ENCODE assay signal across 29 cellular contexts in the genomic region with DNA sequence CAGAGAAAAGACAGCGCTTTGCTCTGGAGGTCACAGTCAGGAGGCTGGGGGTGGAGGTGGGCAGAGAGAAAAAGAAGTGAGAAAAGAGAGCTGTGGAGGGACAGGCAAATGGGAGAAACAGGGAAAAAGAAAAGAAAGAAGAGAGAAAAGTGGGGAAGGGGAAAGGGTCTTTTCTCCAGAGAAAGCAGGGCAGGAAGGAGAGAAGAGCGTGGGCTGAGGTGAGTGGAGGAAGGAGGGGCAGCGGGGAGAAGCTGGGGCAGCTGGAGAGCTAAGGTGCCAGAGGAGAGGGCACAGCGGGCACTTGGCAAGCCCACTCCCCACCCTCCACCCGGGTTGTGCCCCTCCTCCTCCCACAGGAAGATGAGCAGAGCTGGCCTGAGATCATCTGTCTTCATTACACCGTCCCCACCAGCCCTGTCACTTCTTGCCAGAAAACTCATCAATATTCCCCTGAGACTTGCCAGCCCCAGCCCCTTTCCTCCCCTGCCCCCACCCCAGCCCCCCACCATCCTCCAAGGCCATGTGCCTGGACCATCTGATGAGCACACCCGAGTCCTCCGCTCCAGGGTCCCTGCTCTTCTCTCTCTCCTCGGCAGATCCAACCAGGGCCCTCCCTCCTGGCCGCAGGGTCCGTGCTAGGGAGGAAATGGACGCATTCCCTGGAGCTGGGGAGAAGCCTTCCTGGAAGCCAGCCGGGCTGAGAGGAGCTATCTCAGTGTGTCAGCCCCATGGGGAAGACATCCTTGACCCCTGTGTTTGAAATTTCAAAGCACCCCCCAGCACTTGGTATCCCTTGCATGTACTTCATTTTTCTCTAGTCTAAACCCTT. TPM values are rescaled to one million over a fixed set of nuclear protein-coding genes. Genes with fewer than 3 reads are reported as not detected.
DNase-seq lines count a peak whose midpoint lies in the region; ATAC-seq and TF ChIP-seq lines count a peak whose summit lies in the region.
"Had no signal": no experiment of that assay in that cellular context is flagged by ENCODE, and none has a peak within 500 bp of the region (broad histone marks: within the 10 kb centered on the region; RNA-seq: fewer than 3 reads in every experiment).

No MANE protein-coding gene starts in this region.

- peaks cover 27% of the 10 kb centered on the region for H3K27me3 Mint-ChIP-seq in activated CD4-positive, alpha-beta T cell treated with anti-CD3 and anti-CD28 coated beads, Interleukin-2, amount 10 ng/mL, durations not matched to agents 24 days and 14 days
- H3K27me3 Mint-ChIP-seq in glutamatergic neuron (ENCODE audit: unreplicated experiment) = peaks cover 7% of the 10 kb centered on the region
- H3K27me3 Mint-ChIP-seq in activated CD4-positive, alpha-beta memory T cell treated with anti-CD3 and anti-CD28 coated beads for 36 hours = peaks cover 33% of the 10 kb centered on the region

- in situ Hi-C loops in Panc1 (cut with HindIII; ENCODE audit: low pct_unique_long_range_greater_than_20kb, low sequenced_read_pairs) = no loop called here

- intact Hi-C loops in activated CD4-positive, alpha-beta T cell treated with anti-CD3 and anti-CD28 coated beads, Interleukin-2, amount 10 ng/mL, durations not matched to agents 24 days and 14 days (cut with micrococcal nuclease) = no loop called here
- intact Hi-C loops in Panc1 (cut with micrococcal nuclease; ENCODE audit: unreplicated experiment) = no loop called here
- intact Hi-C loops in activated CD4-positive, alpha-beta memory T cell treated with anti-CD3 and anti-CD28 coated beads for 36 hours (cut with micrococcal nuclease) = no loop called here

- peak; percentile 15; the same call in 1 of the 2 replicates for ATAC-seq in Panc1
- ATAC-seq: gastrocnemius medialis; HCT116; stimulated activated naive CD8-positive, alpha-beta T cell treated with anti-CD3 and anti-CD28 coated beads, Interleukin-15, amount 100 ng/mL, for 72 hours had no signal

- peak overlapping the region; percentile 37 for H3K27ac Mint-ChIP-seq in activated CD4-positive, alpha-beta T cell treated with anti-CD3 and anti-CD28 coated beads, Interleukin-2, amount 10 ng/mL, durations not matched to agents 24 days and 14 days
- H3K27ac Mint-ChIP-seq in glutamatergic neuron (ENCODE audit: unreplicated experiment) = no peak overlapping the region
- no peak overlapping the region for H3K27ac Mint-ChIP-seq in activated CD4-positive, alpha-beta memory T cell treated with anti-CD3 and anti-CD28 coated beads for 36 hours
- H3K27ac Mint-ChIP-seq: dendritic cell treated with granulocyte-macrophage colony-stimulating factor and Interleukin-4, amounts not matched to agents 40 ng/mL and 50 ng/mL, for 4 days; T-helper 1 cell treated with Interleukin-12 subunit alpha and Interleukin-12 subunit beta and Interleukin-4 antibody, amounts not matched to agents 30 μg/mL and 1 μg/mL, for 36 hours had no signal

- H3K36me3 Mint-ChIP-seq in activated CD4-positive, alpha-beta T cell treated with anti-CD3 and anti-CD28 coated beads, Interleukin-2, amount 10 ng/mL, durations not matched to agents 24 days and 14 days (ENCODE audit: low read depth) = peaks cover 4% of the 10 kb centered on the region
- peaks cover 7% of the 10 kb centered on the region for H3K36me3 Mint-ChIP-seq in glutamatergic neuron (ENCODE audit: unreplicated experiment)
- peaks cover 11% of the 10 kb centered on the region for H3K36me3 Mint-ChIP-seq in activated CD4-positive, alpha-beta memory T cell treated with anti-CD3 and anti-CD28 coated beads for 36 hours

- H3K4me1 Mint-ChIP-seq in activated CD4-positive, alpha-beta T cell treated with anti-CD3 and anti-CD28 coated beads, Interleukin-2, amount 10 ng/mL, durations not matched to agents 24 days and 14 days = no peaks in the 10 kb centered on the region
- peaks cover 20% of the 10 kb centered on the region for H3K4me1 Mint-ChIP-seq in glutamatergic neuron (ENCODE audit: low read depth, unreplicated experiment)
- H3K4me1 Mint-ChIP-seq in activated CD4-positive, alpha-beta memory T cell treated with anti-CD3 and anti-CD28 coated beads for 36 hours (ENCODE audit: low read depth) = no peaks in the 10 kb centered on the region

- H3K27ac ChIP-seq in Panc1 (ENCODE audit: low read length) = no peak overlapping the region
- H3K27ac ChIP-seq: gastrocnemius medialis, left ventricle myocardium inferior, skin epidermis, thyroid gland had no signal

- peaks cover 14% of the 10 kb centered on the region for H3K4me1 ChIP-seq in Panc1 (ENCODE audit: control insufficient read depth, insufficient read depth, low read length)
- H3K4me1 ChIP-seq: gastrocnemius medialis had no signal

- peaks cover 11% of the 10 kb centered on the region for H3K9me3 Mint-ChIP-seq in activated CD4-positive, alpha-beta T cell treated with anti-CD3 and anti-CD28 coated beads, Interleukin-2, amount 10 ng/mL, durations not matched to agents 24 days and 14 days
- H3K9me3 Mint-ChIP-seq in glutamatergic neuron (ENCODE audit: unreplicated experiment) = peaks cover 3% of the 10 kb centered on the region
- H3K9me3 Mint-ChIP-seq in activated CD4-positive, alpha-beta memory T cell treated with anti-CD3 and anti-CD28 coated beads for 36 hours = peaks cover 18% of the 10 kb centered on the region

- peaks cover 5% of the 10 kb centered on the region; the same call in 1 of the 2 replicates for H3K9me3 ChIP-seq in Panc1 (ENCODE audit: control insufficient read depth, insufficient read depth, low read depth, low read length)
- H3K9me3 ChIP-seq: gastrocnemius medialis, thyroid gland had no signal

- TF ChIP-seq CTCF in Panc1 (IDR thresholded peaks at IDR 0.05) (no peak), glutamatergic neuron (IDR thresholded peaks at IDR 0.05; ENCODE audit: partially characterized antibody, unreplicated experiment) (no peak)

- no TSS peak for BruUV-seq in Panc1 (replicated peaks; lab: Mats Ljungman, UMichigan)

- POLR2A ChIA-PET in Panc1 (lab: Charles Lee) = no interaction called here
- POLR2A ChIA-PET in activated CD4-positive, alpha-beta memory T cell treated with anti-CD3 and anti-CD28 coated beads for 36 hours (lab: Charles Lee) = no interaction called here

- 0 out of 2 replicates have a peak, but pooled peaks cover 2% of the 10 kb centered on the region for H3K27me3 ChIP-seq in Panc1 (ENCODE audit: control insufficient read depth, insufficient read depth, low read length)
- H3K27me3 ChIP-seq: thyroid gland had no signal

- no peak for DNase-seq in activated CD4-positive, alpha-beta T cell treated with anti-CD3 and anti-CD28 coated beads, Interleukin-2, amount 10 ng/mL, durations not matched to agents 24 days and 14 days
- DNase-seq in activated CD4-positive, alpha-beta T cell treated with anti-CD3 and anti-CD28 coated beads, Interleukin-2, amount 50 U/mL, for 1 hour = no peak
- DNase-seq in Panc1 (ENCODE audit: low read depth, low spot score) = no peak
- peak; percentile 54 for DNase-seq in glutamatergic neuron
- DNase-seq in GF-D8 (lab: John Stamatoyannopoulos, UW) = no peak
- no peak for DNase-seq in activated CD4-positive, alpha-beta memory T cell treated with anti-CD3 and anti-CD28 coated beads for 36 hours
- DNase-seq in NCI-H1436 (lab: John Stamatoyannopoulos, UW) = no peak
- DNase-seq: ACHN; activated CD8-positive, alpha-beta memory T cell treated with anti-CD3 and anti-CD28 coated beads for 24 hours; activated gamma-delta T cell; activated T-cell treated with anti-CD3 and anti-CD28 coated beads, Interleukin-2, amount 50 U/mL, for 1 hour; C1 segment of cervical spinal cord; central memory CD4-positive, alpha-beta T cell; COR-L47; DMS79 treated with DMSO at 0.1 percent for 48 hours; gastrocnemius medialis; hypothalamus; left ventricle myocardium inferior; NCI-H1105; NCI-H2029; occipital lobe; stimulated activated naive CD8-positive, alpha-beta T cell treated with anti-CD3 and anti-CD28 coated beads, Interleukin-15, amount 100 ng/mL, for 72 hours; thyroid gland had no signal

- no peak overlapping the region for H3K4me3 Mint-ChIP-seq in activated CD4-positive, alpha-beta T cell treated with anti-CD3 and anti-CD28 coated beads, Interleukin-2, amount 10 ng/mL, durations not matched to agents 24 days and 14 days
- H3K4me3 Mint-ChIP-seq in glutamatergic neuron (ENCODE audit: unreplicated experiment) = peak overlapping the region; percentile 79
- no peak overlapping the region for H3K4me3 Mint-ChIP-seq in activated CD4-positive, alpha-beta memory T cell treated with anti-CD3 and anti-CD28 coated beads for 36 hours
- H3K4me3 Mint-ChIP-seq: dendritic cell treated with granulocyte-macrophage colony-stimulating factor and Interleukin-4, amounts not matched to agents 40 ng/mL and 50 ng/mL, for 4 days; T-helper 1 cell treated with Interleukin-12 subunit alpha and Interleukin-12 subunit beta and Interleukin-4 antibody, amounts not matched to agents 30 μg/mL and 1 μg/mL, for 36 hours had no signal

- H3K4me3 ChIP-seq in Panc1 (ENCODE audit: low read depth in 2 of 2, low read length in 2 of 2) = no peak overlapping the region
- H3K4me3 ChIP-seq: gastrocnemius medialis, left ventricle myocardium inferior, skin epidermis, thyroid gland had no signal

- no peaks in the 10 kb centered on the region for H3K36me3 ChIP-seq in Panc1 (ENCODE audit: control insufficient read depth, insufficient read depth, low read length)
- H3K36me3 ChIP-seq: gastrocnemius medialis, left ventricle myocardium inferior, thyroid gland had no signal

- CTCF ChIA-PET in Panc1 (lab: Charles Lee) = interaction anchor here (0.6 to 1.5 kb wide), 3 partner anchors 13 to 48 kb away, joined by 3 to 11 read pairs (median 7); no protein-coding TSS in a partner anchor
- CTCF ChIA-PET in activated CD4-positive, alpha-beta memory T cell treated with anti-CD3 and anti-CD28 coated beads for 36 hours (lab: Charles Lee) = interaction anchor here (1.5 to 10.3 kb wide), 4 partner anchors 14 to 51 kb away, joined by 3 to 75 read pairs (median 4); no protein-coding TSS in a partner anchor

RNA-seq across cellular contexts. Expression of a gene that starts 17.1 kb away (rescaled TPM):
- 0.16 and 0.17 TPM in 2 replicates for total RNA-seq in activated CD4-positive, alpha-beta T cell treated with anti-CD3 and anti-CD28 coated beads, Interleukin-2, amount 10 ng/mL, durations not matched to agents 24 days and 14 days
- total RNA-seq in Panc1 (2021; ENCODE audit: unreplicated experiment) (0.31 TPM), glutamatergic neuron (ENCODE audit: unreplicated experiment) (1.1 TPM)
- polyA plus RNA-seq in Panc1 (2012; ENCODE audit: insufficient read length) = not detected
- 1 to 10 TPM in 1 of 2 experiments, under 1 TPM in 1; 0.90 to 1.2 TPM for total RNA-seq in activated CD4-positive, alpha-beta memory T cell treated with anti-CD3 and anti-CD28 coated beads for 36 hours
- total RNA-seq: gastrocnemius medialis, left ventricle myocardium inferior, mesenteric fat pad, NCI-H460 had no signal

RNA-seq across cellular contexts. Expression of a gene that starts 31.5 kb away (rescaled TPM):
- 0.23 and 1.2 TPM in 2 replicates for total RNA-seq in activated CD4-positive, alpha-beta T cell treated with anti-CD3 and anti-CD28 coated beads, Interleukin-2, amount 10 ng/mL, durations not matched to agents 24 days and 14 days
- 7.0 TPM for total RNA-seq in Panc1 (2021; ENCODE audit: unreplicated experiment)
- 6.7 TPM for polyA plus RNA-seq in Panc1 (2012; ENCODE audit: insufficient read length)
- total RNA-seq in glutamatergic neuron (ENCODE audit: unreplicated experiment) = 1.7 TPM
- 1 to 10 TPM; 2.5 to 2.6 TPM for total RNA-seq in activated CD4-positive, alpha-beta memory T cell treated with anti-CD3 and anti-CD28 coated beads for 36 hours

RNA-seq across cellular contexts. Expression of a gene that starts 51.1 kb away (rescaled TPM):
- total RNA-seq in activated CD4-positive, alpha-beta T cell treated with anti-CD3 and anti-CD28 coated beads, Interleukin-2, amount 10 ng/mL, durations not matched to agents 24 days and 14 days = 0.47 TPM in 1 of 2 replicates, not detected in the other
- total RNA-seq in Panc1 (2021; ENCODE audit: unreplicated experiment) (not detected), glutamatergic neuron (ENCODE audit: unreplicated experiment) (2.0 TPM)
- polyA plus RNA-seq in Panc1 (2012; ENCODE audit: insufficient read length) = not detected
- total RNA-seq in activated CD4-positive, alpha-beta memory T cell treated with anti-CD3 and anti-CD28 coated beads for 36 hours = 1 to 10 TPM; 2.2 to 2.5 TPM
- total RNA-seq: gastrocnemius medialis, left ventricle myocardium inferior, mesenteric fat pad, NCI-H460 had no signal
